In the genomic region with DNA sequence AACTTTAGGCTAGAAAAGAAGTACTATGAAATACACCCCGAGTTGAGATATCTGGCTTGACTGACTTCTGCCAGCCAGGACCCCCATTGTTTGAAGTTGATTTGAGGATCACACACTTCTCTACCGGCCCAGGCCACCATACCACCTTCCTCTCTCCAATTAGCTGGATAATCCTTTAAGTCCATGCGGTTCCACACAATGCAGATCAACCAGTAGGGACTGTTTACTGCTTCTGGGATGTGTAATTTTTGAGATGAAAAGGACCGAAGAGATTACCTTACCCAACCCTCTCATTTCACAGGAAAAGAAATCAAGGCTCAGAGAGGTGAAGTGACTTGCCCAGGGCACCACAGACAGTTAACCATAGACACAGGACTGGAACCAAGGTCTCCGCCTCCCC, we compare ENCODE assay signal across 20 cellular contexts. TPM values are rescaled to one million over a fixed set of nuclear protein-coding genes. Genes with fewer than 3 reads are reported as not detected.
DNase-seq lines count a peak whose midpoint lies in the region; ATAC-seq and TF ChIP-seq lines count a peak whose summit lies in the region.
"Had no signal": no experiment of that assay in that cellular context is flagged by ENCODE, and none has a peak within 500 bp of the region (broad histone marks: within the 10 kb centered on the region; RNA-seq: fewer than 3 reads in every experiment).

No MANE protein-coding gene starts in this region.

- no peaks in the 10 kb centered on the region for H3K9me3 ChIP-seq in neural progenitor cell (ENCODE audit: low read depth)
- H3K9me3 ChIP-seq: lower lobe of right lung, Peyer's patch had no signal

- H4K20me1 ChIP-seq in KMS-11 (ENCODE audit: insufficient read depth), result no peaks in the 10 kb centered on the region
- no peaks in the 10 kb centered on the region for H4K20me1 ChIP-seq in neural progenitor cell (ENCODE audit: low read depth)

- H3K4me3 ChIP-seq in KMS-11 (IDR thresholded peaks at IDR 0.05; ENCODE audit: insufficient read depth, low read depth, low read length) (no peak overlapping the region), neural progenitor cell (no peak overlapping the region)
- H3K4me3 ChIP-seq: coronary artery, lower lobe of right lung, Peyer's patch had no signal

- H3K79me2 ChIP-seq in KMS-11 (ENCODE audit: insufficient read depth, low read depth) (peaks cover 87% of the 10 kb centered on the region), neural progenitor cell (ENCODE audit: low read depth) (no peaks in the 10 kb centered on the region)

- H3K9ac ChIP-seq in KMS-11 (no peak overlapping the region), neural progenitor cell (no peak overlapping the region)
- H3K9ac ChIP-seq: parathyroid adenoma had no signal

- peaks cover 79% of the 10 kb centered on the region for H3K4me1 ChIP-seq in KMS-11 (ENCODE audit: low read depth, poor library complexity, severe bottlenecking)
- peaks cover 5% of the 10 kb centered on the region for H3K4me1 ChIP-seq in neural progenitor cell

- no peak for ATAC-seq in HG03097 (IDR thresholded peaks at IDR 0.05; ENCODE audit: low FRiP score, unreplicated experiment)
- ATAC-seq: lower lobe of right lung; stimulated activated naive CD8-positive, alpha-beta T cell treated with anti-CD3 and anti-CD28 coated beads, Interleukin-15, amount 100 ng/mL, for 72 hours had no signal

- H3K4me2 ChIP-seq in KMS-11 (peak overlapping the region; percentile 93), neural progenitor cell (no peak overlapping the region)

- H3F3A ChIP-seq in neural progenitor cell (ENCODE audit: low read depth), result no peaks in the 10 kb centered on the region

- H3K27ac ChIP-seq in KMS-11, result peak overlapping the region; percentile 71; the same call in 1 of the 2 replicates
- H3K27ac ChIP-seq in neural progenitor cell, result no peak overlapping the region
- H3K27ac ChIP-seq: coronary artery, lower lobe of right lung, parathyroid adenoma, Peyer's patch had no signal

- no peak for DNase-seq in T-helper 1 cell
- no peak for DNase-seq in activated T-helper 2 cell treated with anti-CD3 and anti-CD28 coated beads, Interferon-gamma antibody, Interleukin-2, Interleukin-4, amounts not matched to agents 10 μg/mL and 5 μg/mL and 100 μg/mL, durations not matched to agents 14 hours and 24 hours and 36 hours (ENCODE audit: low spot score)
- peak; percentile 63 for DNase-seq in neural progenitor cell (ENCODE audit: low spot score)
- DNase-seq in activated CD8-positive, alpha-beta memory T cell treated with anti-CD3 and anti-CD28 coated beads for 24 hours, result no peak
- DNase-seq in cortex of kidney (lab: John Stamatoyannopoulos, UW), result no peak
- DNase-seq: activated CD4-positive, alpha-beta T cell treated with anti-CD3 and anti-CD28 coated beads for 48 hours; activated naive CD8-positive, alpha-beta T cell treated with anti-CD3 and anti-CD28 coated beads, Interleukin-2, amount 10 ng/mL, durations not matched to agents 7 days and 5 days; activated T-cell treated with anti-CD3 and anti-CD28 coated beads, Interleukin-2, amount 50 U/mL, for 1 hour; lower lobe of right lung; NCI-H1694; Peyer's patch; stimulated activated CD4-positive, alpha-beta T cell treated with anti-CD3 and anti-CD28 coated beads, Interleukin-1b, Interleukin-23, amount 100 ng/mL, for 48 hours; stimulated activated naive CD8-positive, alpha-beta T cell treated with anti-CD3 and anti-CD28 coated beads, Interleukin-15, amount 100 ng/mL, for 72 hours had no signal

- no peak overlapping the region for H3K4me3 Mint-ChIP-seq in T-helper 1 cell treated with Interleukin-12 subunit alpha and Interleukin-12 subunit beta and Interleukin-4 antibody, amounts not matched to agents 30 μg/mL and 1 μg/mL, for 36 hours
- H3K4me3 Mint-ChIP-seq in activated T-helper 2 cell treated with anti-CD3 and anti-CD28 coated beads, Interferon-gamma antibody, Interleukin-2, Interleukin-4, amounts not matched to agents 10 μg/mL and 5 μg/mL and 100 μg/mL, durations not matched to agents 14 hours and 24 hours and 36 hours (ENCODE audit: low read depth), result no peak overlapping the region
- no peak overlapping the region for H3K4me3 Mint-ChIP-seq in neural progenitor cell
- H3K4me3 Mint-ChIP-seq: activated naive CD8-positive, alpha-beta T cell treated with anti-CD3 and anti-CD28 coated beads, Interleukin-2, amount 10 ng/mL, durations not matched to agents 7 days and 5 days; brain; stimulated activated naive CD8-positive, alpha-beta T cell treated with anti-CD3 and anti-CD28 coated beads, Interleukin-15, amount 100 ng/mL, for 72 hours; type B pancreatic cell had no signal

- peaks cover 50% of the 10 kb centered on the region for H3K4me1 Mint-ChIP-seq in T-helper 1 cell treated with Interleukin-12 subunit alpha and Interleukin-12 subunit beta and Interleukin-4 antibody, amounts not matched to agents 30 μg/mL and 1 μg/mL, for 36 hours (ENCODE audit: low read depth)
- peaks cover 69% of the 10 kb centered on the region for H3K4me1 Mint-ChIP-seq in activated T-helper 2 cell treated with anti-CD3 and anti-CD28 coated beads, Interferon-gamma antibody, Interleukin-2, Interleukin-4, amounts not matched to agents 10 μg/mL and 5 μg/mL and 100 μg/mL, durations not matched to agents 14 hours and 24 hours and 36 hours (ENCODE audit: low read depth)
- H3K4me1 Mint-ChIP-seq in neural progenitor cell, result peaks cover 19% of the 10 kb centered on the region

- H3K36me3 ChIP-seq in KMS-11 (ENCODE audit: insufficient read depth), result no peaks in the 10 kb centered on the region; the same call in 1 of the 2 replicates
- no peaks in the 10 kb centered on the region for H3K36me3 ChIP-seq in neural progenitor cell
- H3K36me3 ChIP-seq: lower lobe of right lung, Peyer's patch had no signal

- no peaks in the 10 kb centered on the region for H3K9me3 Mint-ChIP-seq in T-helper 1 cell treated with Interleukin-12 subunit alpha and Interleukin-12 subunit beta and Interleukin-4 antibody, amounts not matched to agents 30 μg/mL and 1 μg/mL, for 36 hours
- no peaks in the 10 kb centered on the region for H3K9me3 Mint-ChIP-seq in activated T-helper 2 cell treated with anti-CD3 and anti-CD28 coated beads, Interferon-gamma antibody, Interleukin-2, Interleukin-4, amounts not matched to agents 10 μg/mL and 5 μg/mL and 100 μg/mL, durations not matched to agents 14 hours and 24 hours and 36 hours
- no peaks in the 10 kb centered on the region for H3K9me3 Mint-ChIP-seq in neural progenitor cell
- H3K9me3 Mint-ChIP-seq: activated naive CD8-positive, alpha-beta T cell treated with anti-CD3 and anti-CD28 coated beads, Interleukin-2, amount 10 ng/mL, durations not matched to agents 7 days and 5 days; brain; stimulated activated naive CD8-positive, alpha-beta T cell treated with anti-CD3 and anti-CD28 coated beads, Interleukin-15, amount 100 ng/mL, for 72 hours; type B pancreatic cell had no signal

- H3K27me3 Mint-ChIP-seq in T-helper 1 cell treated with Interleukin-12 subunit alpha and Interleukin-12 subunit beta and Interleukin-4 antibody, amounts not matched to agents 30 μg/mL and 1 μg/mL, for 36 hours (ENCODE audit: low read depth), result no peaks in the 10 kb centered on the region
- no peaks in the 10 kb centered on the region for H3K27me3 Mint-ChIP-seq in activated T-helper 2 cell treated with anti-CD3 and anti-CD28 coated beads, Interferon-gamma antibody, Interleukin-2, Interleukin-4, amounts not matched to agents 10 μg/mL and 5 μg/mL and 100 μg/mL, durations not matched to agents 14 hours and 24 hours and 36 hours (ENCODE audit: low read depth)
- no peaks in the 10 kb centered on the region for H3K27me3 Mint-ChIP-seq in neural progenitor cell (ENCODE audit: insufficient read depth, low read depth)
- H3K27me3 Mint-ChIP-seq: activated naive CD8-positive, alpha-beta T cell treated with anti-CD3 and anti-CD28 coated beads, Interleukin-2, amount 10 ng/mL, durations not matched to agents 7 days and 5 days; brain; stimulated activated naive CD8-positive, alpha-beta T cell treated with anti-CD3 and anti-CD28 coated beads, Interleukin-15, amount 100 ng/mL, for 72 hours; type B pancreatic cell had no signal

- TF ChIP-seq CTCF in KMS-11 (conservative IDR thresholded peaks at IDR 0.05; ENCODE audit: low read depth, low read length) (no peak), neural progenitor cell (IDR thresholded peaks at IDR 0.05) (no peak)

- H3K27me3 ChIP-seq in KMS-11 (ENCODE audit: insufficient read depth, low read depth) (no peaks in the 10 kb centered on the region), neural progenitor cell (no peaks in the 10 kb centered on the region)
- H3K27me3 ChIP-seq: Peyer's patch had no signal

- peaks cover 41% of the 10 kb centered on the region for H3K36me3 Mint-ChIP-seq in T-helper 1 cell treated with Interleukin-12 subunit alpha and Interleukin-12 subunit beta and Interleukin-4 antibody, amounts not matched to agents 30 μg/mL and 1 μg/mL, for 36 hours (ENCODE audit: low read depth)
- H3K36me3 Mint-ChIP-seq in activated T-helper 2 cell treated with anti-CD3 and anti-CD28 coated beads, Interferon-gamma antibody, Interleukin-2, Interleukin-4, amounts not matched to agents 10 μg/mL and 5 μg/mL and 100 μg/mL, durations not matched to agents 14 hours and 24 hours and 36 hours (ENCODE audit: low read depth), result peaks cover 83% of the 10 kb centered on the region
- H3K36me3 Mint-ChIP-seq in neural progenitor cell, result no peaks in the 10 kb centered on the region
- H3K36me3 Mint-ChIP-seq: type B pancreatic cell had no signal

- peak overlapping the region; percentile 49 for H3K27ac Mint-ChIP-seq in T-helper 1 cell treated with Interleukin-12 subunit alpha and Interleukin-12 subunit beta and Interleukin-4 antibody, amounts not matched to agents 30 μg/mL and 1 μg/mL, for 36 hours
- H3K27ac Mint-ChIP-seq in activated T-helper 2 cell treated with anti-CD3 and anti-CD28 coated beads, Interferon-gamma antibody, Interleukin-2, Interleukin-4, amounts not matched to agents 10 μg/mL and 5 μg/mL and 100 μg/mL, durations not matched to agents 14 hours and 24 hours and 36 hours, result peak overlapping the region; percentile 52
- no peak overlapping the region for H3K27ac Mint-ChIP-seq in neural progenitor cell
- H3K27ac Mint-ChIP-seq: activated naive CD8-positive, alpha-beta T cell treated with anti-CD3 and anti-CD28 coated beads, Interleukin-2, amount 10 ng/mL, durations not matched to agents 7 days and 5 days; brain; type B pancreatic cell had no signal

- H2AFZ ChIP-seq in KMS-11 (ENCODE audit: low read depth) (no peak overlapping the region), neural progenitor cell (replicated peaks) (no peak overlapping the region)
- H2AFZ ChIP-seq: parathyroid adenoma had no signal

- intact Hi-C loops in activated T-helper 2 cell treated with anti-CD3 and anti-CD28 coated beads, Interferon-gamma antibody, Interleukin-2, Interleukin-4, amounts not matched to agents 10 μg/mL and 5 μg/mL and 100 μg/mL, durations not matched to agents 14 hours and 24 hours and 36 hours (cut with micrococcal nuclease), result no loop called here

RNA-seq across cellular contexts. Expression of gene ERN1, which starts 20.5 kb away (rescaled TPM):
- total RNA-seq in activated T-helper 2 cell treated with anti-CD3 and anti-CD28 coated beads, Interferon-gamma antibody, Interleukin-2, Interleukin-4, amounts not matched to agents 10 μg/mL and 5 μg/mL and 100 μg/mL, durations not matched to agents 14 hours and 24 hours and 36 hours, result 91.0 and 93.4 TPM in 2 replicates
- 2.4 and 4.3 TPM in 2 replicates for total RNA-seq in neural progenitor cell (ENCODE audit: low replicate concordance)

Comparison
In these comparisons a context has a peak if more than half of its experiments do, and no peak if none do; other contexts are left out.
1. RNA of gene ERN1, which starts 20.5 kb away (total RNA-seq): 91.0 to 93.4 TPM in activated T-helper 2 cell treated with anti-CD3 and anti-CD28 coated beads, Interferon-gamma antibody, Interleukin-2, Interleukin-4, amounts not matched to agents 10 μg/mL and 5 μg/mL and 100 μg/mL, durations not matched to agents 14 hours and 24 hours and 36 hours; 2.4 to 4.3 TPM in neural progenitor cell; every median in the first group is over 10 times any median in the second.